In the genomic region with DNA sequence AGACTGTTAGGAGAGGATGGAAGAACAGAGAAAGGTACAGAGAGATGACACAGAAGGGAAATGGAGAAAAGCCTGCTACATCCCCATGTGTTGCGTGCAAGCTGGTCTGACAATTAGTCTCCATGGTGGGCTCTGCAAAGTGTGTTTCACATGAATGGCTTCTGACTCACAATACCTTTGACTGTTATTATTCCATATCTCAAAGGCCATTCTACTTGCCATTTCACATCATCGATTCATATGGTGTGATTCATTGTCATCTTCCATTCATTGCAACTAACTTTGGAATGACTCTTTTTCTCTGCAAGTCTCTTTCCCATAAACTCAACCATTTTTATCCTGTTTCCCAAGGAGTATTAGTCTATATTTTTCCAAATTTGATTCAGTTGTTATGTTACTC, we compare ENCODE assay signal across 1 cellular context.
TF ChIP-seq lines count a peak whose summit lies in the region.

No MANE protein-coding gene starts in this region.

TF ChIP-seq in IMR-90, 13 proteins besides CTCF, POLR2A, EP300 and RAD21 (continued from another document):
- TF ChIP-seq, protein P1, sequence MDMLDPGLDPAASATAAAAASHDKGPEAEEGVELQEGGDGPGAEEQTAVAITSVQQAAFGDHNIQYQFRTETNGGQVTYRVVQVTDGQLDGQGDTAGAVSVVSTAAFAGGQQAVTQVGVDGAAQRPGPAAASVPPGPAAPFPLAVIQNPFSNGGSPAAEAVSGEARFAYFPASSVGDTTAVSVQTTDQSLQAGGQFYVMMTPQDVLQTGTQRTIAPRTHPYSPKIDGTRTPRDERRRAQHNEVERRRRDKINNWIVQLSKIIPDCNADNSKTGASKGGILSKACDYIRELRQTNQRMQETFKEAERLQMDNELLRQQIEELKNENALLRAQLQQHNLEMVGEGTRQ (IDR thresholded peaks at IDR 0.05; ENCODE audit: low read depth, low read length) = no peak
- TF ChIP-seq BHLHE40 (IDR thresholded peaks at IDR 0.05; ENCODE audit: low read depth, low read length) = no peak; the same call in 1 of the 2 replicates
